In genomic region chr6:10411915-10412164, GRCh38 we compare ENCODE assay signal across 8 cellular contexts. TPM values are rescaled to one million over a fixed set of nuclear protein-coding genes. Genes with fewer than 3 reads are reported as not detected.
DNase-seq lines count a peak whose midpoint lies in the region; ATAC-seq and TF ChIP-seq lines count a peak whose summit lies in the region.

No MANE protein-coding gene starts in this region.

- intact Hi-C loops in thyroid gland (cut with DNase I): no loop called here

- no peaks in the 10 kb centered on the region for H3K9me3 ChIP-seq in thyroid gland

- peak overlapping the region in 1 of 3 donors; percentile 36 for H3K27ac ChIP-seq in thyroid gland

- POLR2A ChIA-PET in BJ (lab: Charles Lee): interaction anchor here (1.6 kb wide), 1 partner anchor 8 kb away, joined by 5 read pairs; no protein-coding TSS in a partner anchor

- no peak for DNase-seq in BJ (ENCODE audit: low read depth)
- no peak for DNase-seq in HFF-Myc (ENCODE audit: extremely low read depth, low read depth)
- DNase-seq in amniotic epithelial cell (ENCODE audit: low read depth): peak; percentile 40
- DNase-seq in left lobe of liver (ENCODE audit: low spot score): no peak
- peak in 1 of 2 donors; percentile 41 for DNase-seq in thyroid gland
- DNase-seq in NCI-H1092 treated with DMSO at 0.1 percent for 48 hours (lab: John Stamatoyannopoulos, UW): no peak
- DNase-seq in DMS79 treated with DMSO at 0.1 percent for 48 hours (lab: John Stamatoyannopoulos, UW): no peak

- CTCF ChIA-PET in BJ (lab: Yijun Ruan, JAX): interaction anchor here (5.2 kb wide), 1 partner anchor 15 kb away, joined by 68 read pairs; no protein-coding TSS in a partner anchor

- no peak for TF ChIP-seq CTCF in BJ (IDR thresholded peaks at IDR 0.05; ENCODE audit: insufficient read depth, low read depth, low read length)
- TF ChIP-seq CTCF in HFF-Myc (IDR thresholded peaks at IDR 0.05; ENCODE audit: low read depth, low read length, missing control alignments): no peak
- no peak for TF ChIP-seq CTCF in thyroid gland (IDR thresholded peaks at IDR 0.05)

- ATAC-seq in left lobe of liver (peak; percentile 53), GM19452 (IDR thresholded peaks at IDR 0.05; ENCODE audit: unreplicated experiment) (no peak)

- H3K4me3 ChIP-seq in BJ (ENCODE audit: low read depth, low read length): peak overlapping the region; percentile 91
- peak overlapping the region; percentile 83 for H3K4me3 ChIP-seq in HFF-Myc (replicated peaks; ENCODE audit: low read depth, low read length)
- H3K4me3 ChIP-seq in thyroid gland (replicated peaks in 1 of 3): peak overlapping the region; percentile 14 to 89 (median 49)

- no peak for TF ChIP-seq POLR2A in thyroid gland (IDR thresholded peaks at IDR 0.05)

- no peaks in the 10 kb centered on the region for H3K27me3 ChIP-seq in BJ (ENCODE audit: control insufficient read depth, insufficient read depth, low read length)
- peaks cover 66% of the 10 kb centered on the region for H3K27me3 ChIP-seq in thyroid gland

- peaks cover 5% of the 10 kb centered on the region for H3K36me3 ChIP-seq in BJ (ENCODE audit: control insufficient read depth, insufficient read depth, low read length)
- no peaks in the 10 kb centered on the region for H3K36me3 ChIP-seq in thyroid gland

- 1% methylated on average over 18 of the region's 18 CpGs for WGBS in thyroid gland, 2 donors

- H3K4me1 ChIP-seq in thyroid gland: peaks cover 28 to 39% of the 10 kb centered on the region in 2 donors

RNA-seq across cellular contexts. Expression of gene TFAP2A, which starts 3.0 kb away (rescaled TPM):
- polyA plus RNA-seq in BJ (2011; rRNA removed): 12.6 and 14.0 TPM in 2 replicates
- polyA minus RNA-seq in BJ (2011; rRNA and poly(A)+ RNA removed): 8.0 and 11.0 TPM in 2 replicates
- total RNA-seq in left lobe of liver (0.45 TPM), thyroid gland (under 1 TPM in 2 of 4 donors, not detected in 2; 0.40 to 0.78 TPM)
